In genomic region chr6:26330835-26331808, GRCh38 we compare ENCODE assay signal across 8 cellular contexts. TPM values are rescaled to one million over a fixed set of nuclear protein-coding genes. Genes with fewer than 3 reads are reported as not detected.
A peak's percentile ranks its signal among the peaks of the same experiment; 100 is the strongest.
DNase-seq lines count a peak whose midpoint lies in the region; ATAC-seq and TF ChIP-seq lines count a peak whose summit lies in the region.

No MANE protein-coding gene starts in this region.

- DNase-seq in A172 (ENCODE audit: low spot score) (peak; percentile 71), NCI-H748 (lab: John Stamatoyannopoulos, UW; ENCODE audit: unreplicated experiment) (peak; percentile 84), iPS DF 6.9 (ENCODE audit: low read depth, low spot score) (no peak), transverse colon (no peak), NOMO-1 (lab: John Stamatoyannopoulos, UW; ENCODE audit: unreplicated experiment in 2 of 2) (no peak)
- DNase-seq in activated T-cell treated with anti-CD3 and anti-CD28 coated beads, Interleukin-2, amount 50 U/mL, for 24 hours = peak; percentile 74

- H3K4me3 Mint-ChIP-seq in activated T-cell treated with anti-CD3 and anti-CD28 coated beads, Interleukin-2, amount 50 U/mL, for 24 hours = peak overlapping the region; percentile 80

- no peak for TF ChIP-seq EP300 in transverse colon (IDR thresholded peaks at IDR 0.05; ENCODE audit: low read depth)

- H3K4me3 ChIP-seq in iPS DF 6.9 (ENCODE audit: low read length) (peak overlapping the region; percentile 61; the same call in 1 of the 2 replicates), thymus (ENCODE audit: low read length) (peak overlapping the region; percentile 36), transverse colon (peak overlapping the region in 2 of 4 donors; percentile 3 to 17)

- in situ Hi-C loops in transverse colon (cut with MboI; ENCODE audit: low pct_ligation_motif_present in 1 of 4, low pct_unique_long_range_greater_than_20kb in 1 of 4, low sequenced_read_pairs in 3 of 4) = loop anchor here (10.0 to 25.0 kb wide), 4 partner anchors 244 to 806 kb away; partner anchors contain the start of gene ABT1 (in 2 of the 4)

- H3K27ac ChIP-seq in iPS DF 6.9 (ENCODE audit: low read length) (no peak overlapping the region), thymus (ENCODE audit: low read depth) (no peak overlapping the region), transverse colon (no peak overlapping the region)

- peaks cover 1% of the 10 kb centered on the region for H3K9me3 Mint-ChIP-seq in activated T-cell treated with anti-CD3 and anti-CD28 coated beads, Interleukin-2, amount 50 U/mL, for 24 hours

- H3K27me3 ChIP-seq in iPS DF 6.9 (ENCODE audit: control insufficient read depth, insufficient read depth, low read length) = peaks cover 1% of the 10 kb centered on the region; the same call in 1 of the 2 replicates
- peaks cover 55% of the 10 kb centered on the region for H3K27me3 ChIP-seq in thymus (ENCODE audit: control insufficient read depth, insufficient read depth)
- H3K27me3 ChIP-seq in transverse colon = peaks cover 87% of the 10 kb centered on the region

- H3K9me3 ChIP-seq in iPS DF 6.9 (ENCODE audit: control insufficient read depth, insufficient read depth, low read length) (no peaks in the 10 kb centered on the region), thymus (ENCODE audit: control insufficient read depth) (no peaks in the 10 kb centered on the region), transverse colon (no peaks in the 10 kb centered on the region)

- H3K27ac Mint-ChIP-seq in activated T-cell treated with anti-CD3 and anti-CD28 coated beads, Interleukin-2, amount 50 U/mL, for 24 hours = peak overlapping the region; percentile 91

- H3K27me3 Mint-ChIP-seq in activated T-cell treated with anti-CD3 and anti-CD28 coated beads, Interleukin-2, amount 50 U/mL, for 24 hours = peaks cover 26% of the 10 kb centered on the region

- H3K4me1 ChIP-seq in iPS DF 6.9 (ENCODE audit: control insufficient read depth, insufficient read depth, low read length) (no peaks in the 10 kb centered on the region; the same call in 1 of the 2 replicates), thymus (ENCODE audit: control insufficient read depth, insufficient read depth, low read length) (peaks cover 2% of the 10 kb centered on the region), transverse colon (peaks cover 0 to 11% (median 6%) of the 10 kb centered on the region in 4 donors)

- H3K4me1 Mint-ChIP-seq in activated T-cell treated with anti-CD3 and anti-CD28 coated beads, Interleukin-2, amount 50 U/mL, for 24 hours (ENCODE audit: low read depth) = peaks cover 59% of the 10 kb centered on the region

- ATAC-seq in GM21723 (IDR thresholded peaks at IDR 0.05; ENCODE audit: unreplicated experiment) = peak; percentile 32

- H3K36me3 ChIP-seq in iPS DF 6.9 (ENCODE audit: control insufficient read depth, insufficient read depth, low read length) (no peaks in the 10 kb centered on the region), thymus (ENCODE audit: control insufficient read depth, insufficient read depth) (no peaks in the 10 kb centered on the region), transverse colon (no peaks in the 10 kb centered on the region)

- TF ChIP-seq CTCF in transverse colon (IDR thresholded peaks at IDR 0.05) = no peak

- intact Hi-C loops in transverse colon (cut with DNase I; ENCODE audit: low total_unique reads) = no loop called here

- TF ChIP-seq POLR2A in transverse colon (IDR thresholded peaks at IDR 0.05) = no peak

- no peaks in the 10 kb centered on the region for H3K36me3 Mint-ChIP-seq in activated T-cell treated with anti-CD3 and anti-CD28 coated beads, Interleukin-2, amount 50 U/mL, for 24 hours (ENCODE audit: low read depth)

- no CpG with 5 or more reads among the region's 28 CpGs for WGBS in iPS DF 6.9 (ENCODE audit: insufficient coverage, insufficient read length)
- 10% methylated on average over 28 of the region's 28 CpGs for WGBS in thymus
- WGBS in transverse colon (ENCODE audit: low coverage in 1 of 2), 2 donors = 6 to 8% methylated on average over 27 to 28 of the region's 28 CpGs

RNA-seq across cellular contexts. Expression of gene BTN3A2, which starts 33.9 kb away (rescaled TPM):
- 9.9 and 13.3 TPM in 2 replicates for total RNA-seq in A172 (2014; rRNA removed; shearing (Covaris generic))
- polyA plus RNA-seq in thymus = 43.1 TPM
- 10 to 100 TPM in 2 of 4 donors, 1 to 10 TPM in 2; 4.5 to 39.1 (median 18.7) TPM for total RNA-seq in transverse colon

RNA-seq across cellular contexts. Expression of gene BTN2A2, which starts 51.8 kb away (rescaled TPM):
- 12.0 and 13.0 TPM in 2 replicates for total RNA-seq in A172 (2014; rRNA removed; shearing (Covaris generic))
- 18.7 TPM for polyA plus RNA-seq in thymus
- 10 to 100 TPM in 2 of 4 donors, 1 to 10 TPM in 2; 6.0 to 14.6 (median 11.5) TPM for total RNA-seq in transverse colon

Comparison
In these comparisons a context has a peak if more than half of its experiments do, and no peak if none do; other contexts are left out.
1. DNase-seq: peak in A172 (single experiment), NCI-H748 (single experiment) and activated T-cell treated with anti-CD3 and anti-CD28 coated beads, Interleukin-2, amount 50 U/mL, for 24 hours (single experiment); none in iPS DF 6.9 (single experiment), transverse colon (single experiment) and NOMO-1 (0 of 2).